ENCODE assay signal across 19 cellular contexts in the genomic region with DNA sequence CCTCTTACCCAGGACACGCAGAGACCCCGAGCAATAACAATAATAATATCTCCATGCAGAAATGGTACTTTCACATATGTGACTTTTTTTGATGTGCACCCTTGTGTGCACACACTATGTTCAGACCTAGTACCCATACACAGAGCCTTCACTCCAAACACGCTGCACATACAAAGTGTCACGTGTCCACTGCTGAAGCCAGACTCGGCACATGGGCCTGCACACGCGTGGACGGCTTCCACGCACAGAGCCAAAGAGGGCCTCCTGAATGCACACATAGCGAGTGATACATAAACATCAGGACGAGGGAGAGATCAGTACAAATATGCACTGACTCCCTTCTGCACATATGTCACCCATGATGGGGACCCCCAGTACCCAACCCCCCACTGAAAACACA.
"Had no signal": no experiment of that assay in that cellular context is flagged by ENCODE, and none has a peak within 500 bp of the region (broad histone marks: within the 10 kb centered on the region; RNA-seq: fewer than 3 reads in every experiment).

No MANE protein-coding gene starts in this region.

- ATAC-seq: esophagus mucosa; heart right ventricle; left lobe of liver; naive thymus-derived CD8-positive, alpha-beta T cell; pancreas; right cardiac atrium had no signal

- H3K4me2 ChIP-seq: smooth muscle cell had no signal

- H3K9me3 ChIP-seq: heart right ventricle, pancreas had no signal

- H3K27ac Mint-ChIP-seq: naive thymus-derived CD8-positive, alpha-beta T cell; progenitor cell of endocrine pancreas had no signal

- H3K4me3 ChIP-seq: heart right ventricle, pancreas, smooth muscle cell had no signal

- H3K36me3 Mint-ChIP-seq: naive thymus-derived CD8-positive, alpha-beta T cell had no signal

- H3K4me1 ChIP-seq: pancreas had no signal

- H3K9me3 Mint-ChIP-seq: naive thymus-derived CD8-positive, alpha-beta T cell had no signal

- H3K36me3 ChIP-seq: heart right ventricle, pancreas had no signal

- H3K27ac ChIP-seq: heart right ventricle, pancreas had no signal

- H3K27me3 ChIP-seq: pancreas had no signal

- FAIRE-seq: frontal cortex, pancreas had no signal

- DNase-seq: cortex of kidney; dorsolateral prefrontal cortex; effector CD8-positive, alpha-beta T cell; heart right ventricle; hypothalamus; islet precursor cell; mammary epithelial cell; naive thymus-derived CD8-positive, alpha-beta T cell; occipital lobe; pancreas; right cardiac atrium; stimulated activated CD4-positive, alpha-beta T cell treated with anti-CD3 and anti-CD28 coated beads, Interleukin-2, amount 100 ng/mL, for 48 hours; stimulated activated naive CD4-positive, alpha-beta T cell treated with Interleukin-2 at 50 U/mL for 16 hours; trophoblast cell had no signal
